Comparison of ENCODE assay signal across 9 cellular contexts in the genomic region with DNA sequence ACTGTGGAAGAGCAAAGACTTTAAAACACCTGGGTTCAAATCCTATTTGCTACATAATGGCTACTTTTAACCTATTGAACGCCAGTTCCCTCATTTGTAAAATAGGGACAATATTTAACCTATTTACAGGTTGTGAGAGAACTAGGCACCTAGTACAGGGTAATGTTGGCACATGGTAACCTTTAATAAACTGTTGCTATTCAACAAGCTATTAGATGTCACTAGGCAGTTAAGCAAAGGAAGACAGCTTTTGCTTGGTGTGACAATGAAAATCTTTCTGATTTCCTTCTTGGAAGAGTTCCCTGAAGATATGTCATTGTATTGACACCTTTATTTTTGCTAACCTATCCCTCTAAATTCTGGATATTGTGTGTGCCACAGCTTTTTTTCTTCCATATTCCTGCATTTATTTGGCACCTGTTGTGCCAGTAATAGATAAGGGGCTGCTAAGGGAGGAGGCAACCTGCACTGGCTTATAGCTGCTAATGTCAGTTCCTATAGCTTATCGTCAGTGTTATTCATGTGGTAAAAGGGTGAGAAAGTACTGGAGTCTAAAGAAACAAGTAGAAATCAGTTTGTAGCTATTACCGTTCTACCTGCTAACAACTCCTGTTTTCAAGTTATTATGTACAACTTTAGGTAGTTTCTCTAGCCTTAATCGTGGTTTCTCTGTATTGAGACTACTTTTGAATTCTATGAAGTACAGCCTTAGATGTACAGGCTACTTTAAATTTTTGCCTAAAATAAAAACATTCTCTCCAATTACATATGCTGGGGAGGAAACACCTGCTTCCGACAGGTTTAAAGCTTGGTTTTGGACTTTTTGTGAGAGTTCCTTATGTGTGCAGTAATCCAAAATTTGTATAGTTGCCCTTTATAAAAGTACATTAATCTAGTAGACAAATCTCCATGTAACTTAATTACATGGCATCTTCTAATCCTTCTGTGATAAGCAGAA. TPM values are rescaled to one million over a fixed set of nuclear protein-coding genes. Genes with fewer than 3 reads are reported as not detected.
DNase-seq lines count a peak whose midpoint lies in the region; ATAC-seq, FAIRE-seq and TF ChIP-seq lines count a peak whose summit lies in the region.
"Had no signal": no experiment of that assay in that cellular context is flagged by ENCODE, and none has a peak within 500 bp of the region (broad histone marks: within the 10 kb centered on the region; RNA-seq: fewer than 3 reads in every experiment).

No MANE protein-coding gene starts in this region.

- H3K27me3 ChIP-seq in BLaER1 treated with 17β-estradiol and CSF1 and Interleukin-3, amounts not matched to agents 10 nM and 100 nM, result no peaks in the 10 kb centered on the region
- H3K27me3 ChIP-seq in HCT116 (ENCODE audit: insufficient read depth, low read length) (no peaks in the 10 kb centered on the region), HepG2 (ENCODE audit: control insufficient read depth in 1 of 2, insufficient read depth in 2 of 2, low read length in 2 of 2) (no peaks in the 10 kb centered on the region; a peak in 1 of 5 replicates), mammary epithelial cell (ENCODE audit: insufficient read depth, low read length) (no peaks in the 10 kb centered on the region)

- H3K27ac ChIP-seq in BLaER1 treated with 17β-estradiol and CSF1 and Interleukin-3, amounts not matched to agents 10 nM and 100 nM, result peak overlapping the region; percentile 4 to 55 (median 36); a peak in 20 of 22 replicates
- H3K27ac ChIP-seq in HCT116 (ENCODE audit: low read depth, low read length) (no peak overlapping the region), HepG2 (ENCODE audit: extremely low read length, insufficient read depth, low read length) (no peak overlapping the region), mammary epithelial cell (ENCODE audit: insufficient read depth, low read depth, low read length) (no peak overlapping the region)
- H3K27ac ChIP-seq: coronary artery had no signal

- no peak for FAIRE-seq in HepG2 (lab: Jason Lieb, UNC)

- peak overlapping the region; percentile 77 for H3K27ac Mint-ChIP-seq in activated CD8-positive, alpha-beta T cell treated with anti-CD3 and anti-CD28 coated beads for 36 hours

- H3K9me2 ChIP-seq in HCT116 (ENCODE audit: insufficient read depth), result no peaks in the 10 kb centered on the region

- CTCF ChIA-PET in HCT116 (lab: Charles Lee) (interaction anchor here (0.8 to 0.9 kb wide), 2 partner anchors 118 to 244 kb away, joined by 3 read pairs; no protein-coding TSS in a partner anchor), HepG2 (lab: Yijun Ruan, JAX; ENCODE audit: low intra/inter-chr PET ratio, low total read pairs) (no interaction called here), mammary epithelial cell (lab: Charles Lee; ENCODE audit: low non-redundant PET) (no interaction called here)
- CTCF ChIA-PET in activated CD8-positive, alpha-beta T cell treated with anti-CD3 and anti-CD28 coated beads for 36 hours (lab: Charles Lee), result interaction anchor here (0.7 to 2.7 kb wide), 19 partner anchors 9 to 457 kb away, joined by 3 to 10 read pairs (median 4); no protein-coding TSS in a partner anchor

- in situ Hi-C loops in HepG2 (cut with HindIII; ENCODE audit: extremely low pct_ligation_motif_present, low pct_unique_long_range_greater_than_20kb) (no loop called here), mammary epithelial cell (cut with MboI; ENCODE audit: low sequenced_read_pairs in 2 of 2) (no loop called here)

- peaks cover 78% of the 10 kb centered on the region for H3K4me1 Mint-ChIP-seq in activated CD8-positive, alpha-beta T cell treated with anti-CD3 and anti-CD28 coated beads for 36 hours (ENCODE audit: low read depth)

- no peak for DNase-seq in HCT116 (ENCODE audit: low read depth, low spot score)
- no peak for DNase-seq in activated CD8-positive, alpha-beta T cell treated with anti-CD3 and anti-CD28 coated beads for 36 hours
- no peak for DNase-seq in HepG2 (ENCODE audit: low spot score)
- DNase-seq in mammary epithelial cell, result no peak
- DNase-seq in NCI-H1417 (lab: John Stamatoyannopoulos, UW), result no peak
- DNase-seq in NCI-H2196 treated with DMSO at 0.1 percent for 48 hours (lab: John Stamatoyannopoulos, UW; ENCODE audit: unreplicated experiment), result no peak

- H3K4me3 ChIP-seq in BLaER1 treated with 17β-estradiol and CSF1 and Interleukin-3, amounts not matched to agents 10 nM and 100 nM, result peak overlapping the region in 6 of 10 experiments; percentile 12 to 36 (median 30); a peak in 9 of 20 replicates
- H3K4me3 ChIP-seq in HCT116 (replicated peaks in 1 of 2; ENCODE audit: low read depth in 1 of 2, low read length in 2 of 2) (no peak overlapping the region), HepG2 (replicated peaks in 1 of 3; ENCODE audit: insufficient read depth in 1 of 3, low read depth in 2 of 3, low read length in 3 of 3) (no peak overlapping the region), mammary epithelial cell (replicated peaks in 1 of 3; ENCODE audit: insufficient read depth in 1 of 3, low read depth in 2 of 3, low read length in 3 of 3) (no peak overlapping the region)
- H3K4me3 ChIP-seq: coronary artery had no signal

- intact Hi-C loops in HCT116 (cut with micrococcal nuclease) (no loop called here), HepG2 (cut with micrococcal nuclease; ENCODE audit: unreplicated experiment) (loop anchor here (5.0 kb wide), 1 partner anchor 112 kb away; no protein-coding TSS in a partner anchor), mammary epithelial cell (cut with micrococcal nuclease) (no loop called here)
- intact Hi-C loops in activated CD8-positive, alpha-beta T cell treated with anti-CD3 and anti-CD28 coated beads for 36 hours (cut with micrococcal nuclease), result no loop called here

- H3K36me3 Mint-ChIP-seq in activated CD8-positive, alpha-beta T cell treated with anti-CD3 and anti-CD28 coated beads for 36 hours (ENCODE audit: low read depth), result peaks cover 40% of the 10 kb centered on the region

- TF ChIP-seq EP300 in HepG2 (IDR thresholded peaks at IDR 0.05; ENCODE audit: low read depth in 2 of 2, low read length in 2 of 2), result no peak
- TF ChIP-seq EP300 in HepG2 (CRISPR knock-in tag; IDR thresholded peaks at IDR 0.05; ENCODE audit: borderline replicate concordance), result no peak

- H3K4me2 ChIP-seq in BLaER1 treated with 17β-estradiol and CSF1 and Interleukin-3, amounts not matched to agents 10 nM and 100 nM, result peak overlapping the region; percentile 56 to 93 (median 77)
- peak overlapping the region; percentile 26; the same call in 1 of the 2 replicates for H3K4me2 ChIP-seq in HCT116 (ENCODE audit: low read length)
- no peak overlapping the region for H3K4me2 ChIP-seq in HepG2 (ENCODE audit: low read depth, low read length)
- no peak overlapping the region for H3K4me2 ChIP-seq in mammary epithelial cell (ENCODE audit: insufficient read depth, low read depth, low read length)

- peaks cover 51 to 99% (median 63%) of the 10 kb centered on the region in 10 experiments for H3K4me1 ChIP-seq in BLaER1 treated with 17β-estradiol and CSF1 and Interleukin-3, amounts not matched to agents 10 nM and 100 nM
- H3K4me1 ChIP-seq in HCT116 (ENCODE audit: control insufficient read depth in 1 of 2, insufficient read depth in 2 of 2, low read length in 2 of 2), result peaks cover 8 to 37% of the 10 kb centered on the region in 2 experiments
- peaks cover 48% of the 10 kb centered on the region for H3K4me1 ChIP-seq in HepG2 (ENCODE audit: insufficient read depth, low read length)
- H3K4me1 ChIP-seq in mammary epithelial cell (ENCODE audit: insufficient read depth, low read length), result peaks cover 4% of the 10 kb centered on the region

- H3K9me3 ChIP-seq in BLaER1 treated with 17β-estradiol and CSF1 and Interleukin-3, amounts not matched to agents 10 nM and 100 nM (replicated peaks in 1 of 11), result no peaks in the 10 kb centered on the region
- H3K9me3 ChIP-seq in HCT116 (ENCODE audit: control insufficient read depth in 1 of 2, insufficient read depth in 1 of 2, low read depth in 1 of 2, low read length in 2 of 2) (no peaks in the 10 kb centered on the region), HepG2 (ENCODE audit: low read length) (no peaks in the 10 kb centered on the region), mammary epithelial cell (replicated peaks; ENCODE audit: insufficient read depth, low read length) (no peaks in the 10 kb centered on the region)

- RAD21 ChIA-PET in HCT116 (lab: Charles Lee; ENCODE audit: low non-redundant PET in 1 of 2, low total read pairs in 2 of 2, uncharacterized antibody in 2 of 2, unreplicated experiment in 2 of 2), result no interaction called here

- H3K27me3 Mint-ChIP-seq in activated CD8-positive, alpha-beta T cell treated with anti-CD3 and anti-CD28 coated beads for 36 hours, result no peaks in the 10 kb centered on the region

- peaks cover 39 to 74% (median 47%) of the 10 kb centered on the region in 11 experiments for H3K36me3 ChIP-seq in BLaER1 treated with 17β-estradiol and CSF1 and Interleukin-3, amounts not matched to agents 10 nM and 100 nM
- peaks cover 12 to 15% of the 10 kb centered on the region in 2 experiments; a peak in 3 of 4 replicates for H3K36me3 ChIP-seq in HCT116 (ENCODE audit: control insufficient read depth in 1 of 2, insufficient read depth in 2 of 2, low read length in 2 of 2)
- H3K36me3 ChIP-seq in HepG2 (replicated peaks in 1 of 2; ENCODE audit: control insufficient read depth in 1 of 2, insufficient read depth in 2 of 2, low read length in 2 of 2), result peaks cover 5 to 29% of the 10 kb centered on the region in 2 experiments
- peaks cover 17% of the 10 kb centered on the region for H3K36me3 ChIP-seq in mammary epithelial cell (ENCODE audit: insufficient read depth, low read length)

- TF ChIP-seq POLR2A in HCT116 (IDR thresholded peaks at IDR 0.05; ENCODE audit: borderline replicate concordance, extremely low read depth, insufficient read depth, insufficient read length) (no peak), HepG2 (IDR thresholded peaks at IDR 0.05; ENCODE audit: insufficient read depth in 1 of 2, low read depth in 2 of 2, low read length in 2 of 2) (no peak)

- no peak for TF ChIP-seq CTCF in HCT116 (IDR thresholded peaks at IDR 0.05 in 2 of 3, conservative IDR thresholded peaks at IDR 0.05 in 1 of 3; ENCODE audit: borderline replicate concordance in 1 of 3, insufficient read depth in 1 of 3, low read depth in 2 of 3, low read length in 2 of 3)
- no peak for TF ChIP-seq CTCF in activated CD8-positive, alpha-beta T cell treated with anti-CD3 and anti-CD28 coated beads for 36 hours (IDR thresholded peaks at IDR 0.05)
- no peak for TF ChIP-seq CTCF in HepG2 (CRISPR knock-in tag; IDR thresholded peaks at IDR 0.05)
- TF ChIP-seq CTCF in mammary epithelial cell (conservative IDR thresholded peaks at IDR 0.05 in 1 of 2, IDR thresholded peaks at IDR 0.05 in 1 of 2; ENCODE audit: extremely low read depth in 1 of 2, insufficient read depth in 1 of 2, low read depth in 1 of 2, low read length in 2 of 2), result no peak

- H2AFZ ChIP-seq in HCT116 (ENCODE audit: low read depth, low read length, poor library complexity, severe bottlenecking) (no peak overlapping the region), HepG2 (ENCODE audit: low read length) (no peak overlapping the region), mammary epithelial cell (ENCODE audit: low read depth, low read length) (no peak overlapping the region)

- no TSS peak for BruUV-seq in HCT116 (replicated peaks; lab: Mats Ljungman, UMichigan)
- BruUV-seq in HepG2 (replicated peaks; lab: Mats Ljungman, UMichigan), result no TSS peak
- BruUV-seq in mammary epithelial cell (replicated peaks; lab: Mats Ljungman, UMichigan), result no TSS peak

- peak overlapping the region; percentile 48 for H3K4me3 Mint-ChIP-seq in activated CD8-positive, alpha-beta T cell treated with anti-CD3 and anti-CD28 coated beads for 36 hours

- no peak for TF ChIP-seq RAD21 in HCT116 (IDR thresholded peaks at IDR 0.05; ENCODE audit: low read depth)
- no peak for TF ChIP-seq RAD21 in HepG2 (CRISPR knock-in tag; IDR thresholded peaks at IDR 0.05)

- H3K9me3 Mint-ChIP-seq in activated CD8-positive, alpha-beta T cell treated with anti-CD3 and anti-CD28 coated beads for 36 hours, result no peaks in the 10 kb centered on the region

- peaks cover 87 to 100% (median 100%) of the 10 kb centered on the region in 11 experiments for H4K20me1 ChIP-seq in BLaER1 treated with 17β-estradiol and CSF1 and Interleukin-3, amounts not matched to agents 10 nM and 100 nM
- H4K20me1 ChIP-seq in HCT116 (ENCODE audit: insufficient read depth), result peaks cover 6% of the 10 kb centered on the region
- H4K20me1 ChIP-seq in HepG2 (ENCODE audit: insufficient read depth, low read length), result peaks cover 67% of the 10 kb centered on the region
- peaks cover 31% of the 10 kb centered on the region for H4K20me1 ChIP-seq in mammary epithelial cell (ENCODE audit: insufficient read depth, low read length)

- H3K9ac ChIP-seq in BLaER1 treated with 17β-estradiol and CSF1 and Interleukin-3, amounts not matched to agents 10 nM and 100 nM, result peak overlapping the region; percentile 9 to 71 (median 36); a peak in 16 of 22 replicates
- H3K9ac ChIP-seq in HCT116 (ENCODE audit: low read length) (no peak overlapping the region), HepG2 (ENCODE audit: insufficient read depth, low read depth, low read length) (no peak overlapping the region), mammary epithelial cell (ENCODE audit: insufficient read depth, low read length) (no peak overlapping the region)

- ATAC-seq in HCT116 (no peak), HepG2 (no peak), GM18519 (IDR thresholded peaks at IDR 0.05; ENCODE audit: low FRiP score, unreplicated experiment) (no peak)
- ATAC-seq in activated CD8-positive, alpha-beta T cell treated with anti-CD3 and anti-CD28 coated beads for 36 hours, result peak; percentile 72

- POLR2A ChIA-PET in HCT116 (lab: Charles Lee) (interaction anchor here (0.6 to 0.8 kb wide), 2 partner anchors 152 to 218 kb away, joined by 3 read pairs; no protein-coding TSS in a partner anchor), HepG2 (lab: Yijun Ruan, JAX) (no interaction called here)
- POLR2A ChIA-PET in activated CD8-positive, alpha-beta T cell treated with anti-CD3 and anti-CD28 coated beads for 36 hours (lab: Charles Lee), result interaction anchor here (0.7 to 3.1 kb wide), 7 partner anchors 8 to 244 kb away, joined by 3 to 8 read pairs (median 4); no protein-coding TSS in a partner anchor

- dilution Hi-C loops in mammary epithelial cell (cut with HindIII; ENCODE audit: low sequenced_read_pairs), result no loop called here

- H3K79me2 ChIP-seq in HCT116 (ENCODE audit: insufficient read depth, low read length) (peaks cover 90% of the 10 kb centered on the region), HepG2 (ENCODE audit: insufficient read depth, low read length) (peaks cover 79% of the 10 kb centered on the region), mammary epithelial cell (ENCODE audit: insufficient read depth, low read length) (peaks cover 98% of the 10 kb centered on the region)

- 92% methylated on average over 5 of the region's 5 CpGs for WGBS in HepG2 (ENCODE audit: low lambda C conversion rate)
- 97% methylated on average over 5 of the region's 5 CpGs for WGBS in mammary epithelial cell (ENCODE audit: low coverage, missing lambda C conversion rate)

RNA-seq across cellular contexts. Expression of a gene that starts 24.3 kb away (rescaled TPM):
- total RNA-seq in HCT116 (2021; ENCODE audit: unreplicated experiment) (113 TPM), HepG2 (2016; rRNA removed; fragmentation: Illumina TruSeq; extraction: Trizol) (126 and 211 TPM in 2 replicates), mammary epithelial cell (100 to 1,000 TPM; 227 to 682 TPM)
- polyA plus RNA-seq in HCT116 (2012), result 38.1 and 52.7 TPM in 2 replicates
- total RNA-seq in activated CD8-positive, alpha-beta T cell treated with anti-CD3 and anti-CD28 coated beads for 36 hours, result 100 to 1,000 TPM; 133 to 140 TPM
- 19.1 and 34.5 TPM in 2 replicates for total RNA-seq in HepG2 (2016; cell fraction: cytosol; rRNA removed; fragmentation: Illumina TruSeq; extraction: Trizol; ENCODE audit: low read depth)
- 123 and 189 TPM in 2 replicates for total RNA-seq in HepG2 (2016; cell fraction: insoluble cytoplasmic fraction; rRNA removed; fragmentation: Illumina TruSeq; extraction: Trizol)
- total RNA-seq in HepG2 (2016; cell fraction: membrane; rRNA removed; fragmentation: Illumina TruSeq; extraction: Trizol), result 36.2 and 39.8 TPM in 2 replicates
- 102 and 119 TPM in 2 replicates for total RNA-seq in HepG2 (2016; cell fraction: nucleus; rRNA removed; fragmentation: Illumina TruSeq; extraction: Trizol)
- polyA plus RNA-seq in HepG2 (2011; rRNA removed) (41.0 and 42.8 TPM in 2 replicates), mammary epithelial cell (76.6 TPM)
- polyA plus RNA-seq in HepG2 (2011; cell fraction: cytosol; rRNA removed), result 19.1 and 32.4 TPM in 2 replicates
- 26.9 and 40.5 TPM in 2 replicates for polyA plus RNA-seq in HepG2 (2011; cell fraction: nucleus; rRNA removed)
- polyA plus RNA-seq in HepG2 (2012), result 58.1 and 68.2 TPM in 2 replicates
- 3.1 and 3.4 TPM in 2 replicates for polyA plus RNA-seq in HepG2 (2016; cell fraction: cytosol; fragmentation: Illumina TruSeq; extraction: Trizol; ENCODE audit: low read depth)
- polyA plus RNA-seq in HepG2 (2016; cell fraction: insoluble cytoplasmic fraction; fragmentation: Illumina TruSeq; extraction: Trizol; ENCODE audit: low read depth), result 155 and 156 TPM in 2 replicates
- 11.9 and 12.5 TPM in 2 replicates for polyA plus RNA-seq in HepG2 (2016; cell fraction: membrane; fragmentation: Illumina TruSeq; extraction: Trizol; ENCODE audit: low read depth)
- 108 and 129 TPM in 2 replicates for polyA plus RNA-seq in HepG2 (2016; cell fraction: nucleus; fragmentation: Illumina TruSeq; extraction: Trizol; ENCODE audit: insufficient read depth, low read depth)
- polyA minus RNA-seq in HepG2 (2011; rRNA and poly(A)+ RNA removed; ENCODE audit: low replicate concordance), result 67.4 and 132 TPM in 2 replicates
- 77.8 and 127 TPM in 2 replicates for polyA minus RNA-seq in HepG2 (2011; cell fraction: cytosol; rRNA and poly(A)+ RNA removed)
- polyA minus RNA-seq in HepG2 (2011; cell fraction: nucleus; rRNA and poly(A)+ RNA removed), result 102 and 161 TPM in 2 replicates
- 178 TPM for polyA minus RNA-seq in mammary epithelial cell

RNA-seq across cellular contexts. Expression of a gene that starts 42.6 kb away (rescaled TPM):
- total RNA-seq in HCT116 (2021; ENCODE audit: unreplicated experiment) (8.2 TPM), HepG2 (2016; rRNA removed; fragmentation: Illumina TruSeq; extraction: Trizol) (8.4 and 8.5 TPM in 2 replicates), mammary epithelial cell (10 to 100 TPM; 12.2 to 13.0 TPM)
- polyA plus RNA-seq in HCT116 (2012), result 4.7 and 7.2 TPM in 2 replicates
- total RNA-seq in activated CD8-positive, alpha-beta T cell treated with anti-CD3 and anti-CD28 coated beads for 36 hours, result 10 to 100 TPM; 11.4 to 11.6 TPM
- 1.9 and 2.3 TPM in 2 replicates for total RNA-seq in HepG2 (2016; cell fraction: cytosol; rRNA removed; fragmentation: Illumina TruSeq; extraction: Trizol; ENCODE audit: low read depth)
- 8.4 and 8.6 TPM in 2 replicates for total RNA-seq in HepG2 (2016; cell fraction: insoluble cytoplasmic fraction; rRNA removed; fragmentation: Illumina TruSeq; extraction: Trizol)
- 2.8 and 3.6 TPM in 2 replicates for total RNA-seq in HepG2 (2016; cell fraction: membrane; rRNA removed; fragmentation: Illumina TruSeq; extraction: Trizol)
- total RNA-seq in HepG2 (2016; cell fraction: nucleus; rRNA removed; fragmentation: Illumina TruSeq; extraction: Trizol), result 5.8 and 7.5 TPM in 2 replicates
- polyA plus RNA-seq in HepG2 (2011; rRNA removed) (1.9 and 2.6 TPM in 2 replicates), mammary epithelial cell (5.9 TPM)
- polyA plus RNA-seq in HepG2 (2011; cell fraction: cytosol; rRNA removed), result 1.0 and 1.8 TPM in 2 replicates
- 0.90 and 0.97 TPM in 2 replicates for polyA plus RNA-seq in HepG2 (2011; cell fraction: nucleus; rRNA removed)
- polyA plus RNA-seq in HepG2 (2012), result 3.8 and 4.8 TPM in 2 replicates
- polyA plus RNA-seq in HepG2 (2016; cell fraction: cytosol; fragmentation: Illumina TruSeq; extraction: Trizol; ENCODE audit: low read depth), result 0.49 and 0.59 TPM in 2 replicates
- 6.9 TPM in 2 replicates for polyA plus RNA-seq in HepG2 (2016; cell fraction: insoluble cytoplasmic fraction; fragmentation: Illumina TruSeq; extraction: Trizol; ENCODE audit: low read depth)
- 0.82 and 1.0 TPM in 2 replicates for polyA plus RNA-seq in HepG2 (2016; cell fraction: membrane; fragmentation: Illumina TruSeq; extraction: Trizol; ENCODE audit: low read depth)
- 7.6 and 9.2 TPM in 2 replicates for polyA plus RNA-seq in HepG2 (2016; cell fraction: nucleus; fragmentation: Illumina TruSeq; extraction: Trizol; ENCODE audit: insufficient read depth, low read depth)
- polyA minus RNA-seq in HepG2 (2011; rRNA and poly(A)+ RNA removed; ENCODE audit: low replicate concordance), result 0.24 and 1.2 TPM in 2 replicates
- polyA minus RNA-seq in HepG2 (2011; cell fraction: cytosol; rRNA and poly(A)+ RNA removed), result 2.5 and 2.7 TPM in 2 replicates
- polyA minus RNA-seq in HepG2 (2011; cell fraction: nucleus; rRNA and poly(A)+ RNA removed), result 2.6 and 4.0 TPM in 2 replicates
- 4.4 TPM for polyA minus RNA-seq in mammary epithelial cell

Comparison
In these comparisons a context has a peak if more than half of its experiments do, and no peak if none do; other contexts are left out.
1. H3K27ac ChIP-seq: peak in BLaER1 treated with 17β-estradiol and CSF1 and Interleukin-3, amounts not matched to agents 10 nM and 100 nM (11 of 11); none in HCT116 (single experiment), HepG2 (single experiment) and mammary epithelial cell (single experiment).
2. H3K4me2 ChIP-seq: peak in BLaER1 treated with 17β-estradiol and CSF1 and Interleukin-3, amounts not matched to agents 10 nM and 100 nM (11 of 11) and HCT116 (single experiment); none in HepG2 (single experiment) and mammary epithelial cell (single experiment).
3. H3K4me3 ChIP-seq: peak in BLaER1 treated with 17β-estradiol and CSF1 and Interleukin-3, amounts not matched to agents 10 nM and 100 nM (6 of 10); none in HCT116 (0 of 2), HepG2 (0 of 3) and mammary epithelial cell (0 of 3).
4. H3K9ac ChIP-seq: peak in BLaER1 treated with 17β-estradiol and CSF1 and Interleukin-3, amounts not matched to agents 10 nM and 100 nM (11 of 11); none in HCT116 (single experiment), HepG2 (single experiment) and mammary epithelial cell (single experiment).
5. CTCF ChIA-PET loops: an anchor here in HCT116 (0.8 to 0.9 kb wide) and activated CD8-positive, alpha-beta T cell treated with anti-CD3 and anti-CD28 coated beads for 36 hours (0.7 to 2.7 kb wide); none called in HepG2 and mammary epithelial cell.